1 cellular context compared by ENCODE assay signal in genomic region chr1:2194898-2195673, GRCh38.
TF ChIP-seq lines count a peak whose summit lies in the region.

No MANE protein-coding gene starts in this region.

TF ChIP-seq in K562, 482 proteins besides CTCF, POLR2A, EP300 and RAD21 (continued from another document and continues in another):
- TF ChIP-seq, protein P1, sequence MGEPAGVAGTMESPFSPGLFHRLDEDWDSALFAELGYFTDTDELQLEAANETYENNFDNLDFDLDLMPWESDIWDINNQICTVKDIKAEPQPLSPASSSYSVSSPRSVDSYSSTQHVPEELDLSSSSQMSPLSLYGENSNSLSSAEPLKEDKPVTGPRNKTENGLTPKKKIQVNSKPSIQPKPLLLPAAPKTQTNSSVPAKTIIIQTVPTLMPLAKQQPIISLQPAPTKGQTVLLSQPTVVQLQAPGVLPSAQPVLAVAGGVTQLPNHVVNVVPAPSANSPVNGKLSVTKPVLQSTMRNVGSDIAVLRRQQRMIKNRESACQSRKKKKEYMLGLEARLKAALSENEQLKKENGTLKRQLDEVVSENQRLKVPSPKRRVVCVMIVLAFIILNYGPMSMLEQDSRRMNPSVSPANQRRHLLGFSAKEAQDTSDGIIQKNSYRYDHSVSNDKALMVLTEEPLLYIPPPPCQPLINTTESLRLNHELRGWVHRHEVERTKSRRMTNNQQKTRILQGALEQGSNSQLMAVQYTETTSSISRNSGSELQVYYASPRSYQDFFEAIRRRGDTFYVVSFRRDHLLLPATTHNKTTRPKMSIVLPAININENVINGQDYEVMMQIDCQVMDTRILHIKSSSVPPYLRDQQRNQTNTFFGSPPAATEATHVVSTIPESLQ (CRISPR knock-in tag; IDR thresholded peaks at IDR 0.05) = 0 out of 2 replicates have a peak, but pooled peaks have one; percentile 87
- peak in 1 of 2 experiments; percentile 92 for TF ChIP-seq AFF1 (IDR thresholded peaks at IDR 0.05; ENCODE audit: low read depth in 1 of 2, partially characterized antibody in 2 of 2)
- no peak for TF ChIP-seq ASH1L (IDR thresholded peaks at IDR 0.05; ENCODE audit: borderline replicate concordance, low read depth, partially characterized antibody)
- no peak for TF ChIP-seq CBFA2T2 (conservative IDR thresholded peaks at IDR 0.05)
- peak; percentile 65 for TF ChIP-seq TARDBP (IDR thresholded peaks at IDR 0.05)
- TF ChIP-seq, protein P2, sequence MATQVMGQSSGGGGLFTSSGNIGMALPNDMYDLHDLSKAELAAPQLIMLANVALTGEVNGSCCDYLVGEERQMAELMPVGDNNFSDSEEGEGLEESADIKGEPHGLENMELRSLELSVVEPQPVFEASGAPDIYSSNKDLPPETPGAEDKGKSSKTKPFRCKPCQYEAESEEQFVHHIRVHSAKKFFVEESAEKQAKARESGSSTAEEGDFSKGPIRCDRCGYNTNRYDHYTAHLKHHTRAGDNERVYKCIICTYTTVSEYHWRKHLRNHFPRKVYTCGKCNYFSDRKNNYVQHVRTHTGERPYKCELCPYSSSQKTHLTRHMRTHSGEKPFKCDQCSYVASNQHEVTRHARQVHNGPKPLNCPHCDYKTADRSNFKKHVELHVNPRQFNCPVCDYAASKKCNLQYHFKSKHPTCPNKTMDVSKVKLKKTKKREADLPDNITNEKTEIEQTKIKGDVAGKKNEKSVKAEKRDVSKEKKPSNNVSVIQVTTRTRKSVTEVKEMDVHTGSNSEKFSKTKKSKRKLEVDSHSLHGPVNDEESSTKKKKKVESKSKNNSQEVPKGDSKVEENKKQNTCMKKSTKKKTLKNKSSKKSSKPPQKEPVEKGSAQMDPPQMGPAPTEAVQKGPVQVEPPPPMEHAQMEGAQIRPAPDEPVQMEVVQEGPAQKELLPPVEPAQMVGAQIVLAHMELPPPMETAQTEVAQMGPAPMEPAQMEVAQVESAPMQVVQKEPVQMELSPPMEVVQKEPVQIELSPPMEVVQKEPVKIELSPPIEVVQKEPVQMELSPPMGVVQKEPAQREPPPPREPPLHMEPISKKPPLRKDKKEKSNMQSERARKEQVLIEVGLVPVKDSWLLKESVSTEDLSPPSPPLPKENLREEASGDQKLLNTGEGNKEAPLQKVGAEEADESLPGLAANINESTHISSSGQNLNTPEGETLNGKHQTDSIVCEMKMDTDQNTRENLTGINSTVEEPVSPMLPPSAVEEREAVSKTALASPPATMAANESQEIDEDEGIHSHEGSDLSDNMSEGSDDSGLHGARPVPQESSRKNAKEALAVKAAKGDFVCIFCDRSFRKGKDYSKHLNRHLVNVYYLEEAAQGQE (CRISPR knock-in tag; IDR thresholded peaks at IDR 0.05; ENCODE audit: low read depth) = peak; percentile 76; the same call in 1 of the 2 replicates
- 0 out of 2 replicates have a peak, but pooled peaks have one; percentile 3 for TF ChIP-seq ZNF239 (CRISPR knock-in tag; IDR thresholded peaks at IDR 0.05)
- peak; percentile 58 for TF ChIP-seq POLR2B (IDR thresholded peaks at IDR 0.05; ENCODE audit: low read depth, partially characterized antibody)
- 0 out of 2 replicates have a peak, but pooled peaks have one; percentile 74 for TF ChIP-seq TGIF2 (CRISPR knock-in tag; IDR thresholded peaks at IDR 0.05)
- TF ChIP-seq ELF2 (CRISPR knock-in tag; IDR thresholded peaks at IDR 0.05) = peak; percentile 70
- TF ChIP-seq STAT6 (CRISPR knock-in tag; IDR thresholded peaks at IDR 0.05) = peak; percentile 83; the same call in 1 of the 2 replicates
- peak; percentile 70; the same call in 1 of the 2 replicates for TF ChIP-seq ETV5 (CRISPR knock-in tag; IDR thresholded peaks at IDR 0.05; ENCODE audit: low read depth)
- TF ChIP-seq RB1 (IDR thresholded peaks at IDR 0.05; ENCODE audit: low read depth) = peak; percentile 89
- peak; percentile 49; the same call in 1 of the 2 replicates for TF ChIP-seq HMGXB4 (CRISPR knock-in tag; IDR thresholded peaks at IDR 0.05)
- TF ChIP-seq TAF1 (IDR thresholded peaks at IDR 0.05; ENCODE audit: control insufficient read depth, extremely low read depth, insufficient read depth, low read length, severe bottlenecking) = peak; percentile 22
- TF ChIP-seq ZNF57 (CRISPR knock-in tag; IDR thresholded peaks at IDR 0.05) = peak; percentile 38; the same call in 1 of the 2 replicates
- peak; percentile 98 for TF ChIP-seq VEZF1 (CRISPR knock-in tag; IDR thresholded peaks at IDR 0.05)
- TF ChIP-seq ZNF518B (CRISPR knock-in tag; IDR thresholded peaks at IDR 0.05) = no peak
- TF ChIP-seq ZNF41 (CRISPR knock-in tag; conservative IDR thresholded peaks at IDR 0.05) = no peak
- peak; percentile 29 for TF ChIP-seq ZFP36 (IDR thresholded peaks at IDR 0.05; ENCODE audit: low read depth, low read length, partially characterized antibody)
- TF ChIP-seq, protein P3, sequence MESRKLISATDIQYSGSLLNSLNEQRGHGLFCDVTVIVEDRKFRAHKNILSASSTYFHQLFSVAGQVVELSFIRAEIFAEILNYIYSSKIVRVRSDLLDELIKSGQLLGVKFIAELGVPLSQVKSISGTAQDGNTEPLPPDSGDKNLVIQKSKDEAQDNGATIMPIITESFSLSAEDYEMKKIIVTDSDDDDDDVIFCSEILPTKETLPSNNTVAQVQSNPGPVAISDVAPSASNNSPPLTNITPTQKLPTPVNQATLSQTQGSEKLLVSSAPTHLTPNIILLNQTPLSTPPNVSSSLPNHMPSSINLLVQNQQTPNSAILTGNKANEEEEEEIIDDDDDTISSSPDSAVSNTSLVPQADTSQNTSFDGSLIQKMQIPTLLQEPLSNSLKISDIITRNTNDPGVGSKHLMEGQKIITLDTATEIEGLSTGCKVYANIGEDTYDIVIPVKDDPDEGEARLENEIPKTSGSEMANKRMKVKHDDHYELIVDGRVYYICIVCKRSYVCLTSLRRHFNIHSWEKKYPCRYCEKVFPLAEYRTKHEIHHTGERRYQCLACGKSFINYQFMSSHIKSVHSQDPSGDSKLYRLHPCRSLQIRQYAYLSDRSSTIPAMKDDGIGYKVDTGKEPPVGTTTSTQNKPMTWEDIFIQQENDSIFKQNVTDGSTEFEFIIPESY (CRISPR knock-in tag; IDR thresholded peaks at IDR 0.05) = peak; percentile 65; the same call in 1 of the 2 replicates
- peak; percentile 92 to 95 for TF ChIP-seq MAZ (CRISPR knock-in tag; conservative IDR thresholded peaks at IDR 0.05 in 1 of 2, IDR thresholded peaks at IDR 0.05 in 1 of 2)
- peak; percentile 40; the same call in 1 of the 2 replicates for TF ChIP-seq CREM (IDR thresholded peaks at IDR 0.05; ENCODE audit: low read depth)
- TF ChIP-seq E2F4 (CRISPR knock-in tag; IDR thresholded peaks at IDR 0.05; ENCODE audit: low read depth) = no peak
- peak; percentile 84 for TF ChIP-seq GABPB1 (CRISPR knock-in tag; IDR thresholded peaks at IDR 0.05)
- TF ChIP-seq, protein P4, sequence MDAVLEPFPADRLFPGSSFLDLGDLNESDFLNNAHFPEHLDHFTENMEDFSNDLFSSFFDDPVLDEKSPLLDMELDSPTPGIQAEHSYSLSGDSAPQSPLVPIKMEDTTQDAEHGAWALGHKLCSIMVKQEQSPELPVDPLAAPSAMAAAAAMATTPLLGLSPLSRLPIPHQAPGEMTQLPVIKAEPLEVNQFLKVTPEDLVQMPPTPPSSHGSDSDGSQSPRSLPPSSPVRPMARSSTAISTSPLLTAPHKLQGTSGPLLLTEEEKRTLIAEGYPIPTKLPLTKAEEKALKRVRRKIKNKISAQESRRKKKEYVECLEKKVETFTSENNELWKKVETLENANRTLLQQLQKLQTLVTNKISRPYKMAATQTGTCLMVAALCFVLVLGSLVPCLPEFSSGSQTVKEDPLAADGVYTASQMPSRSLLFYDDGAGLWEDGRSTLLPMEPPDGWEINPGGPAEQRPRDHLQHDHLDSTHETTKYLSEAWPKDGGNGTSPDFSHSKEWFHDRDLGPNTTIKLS (IDR thresholded peaks at IDR 0.05; ENCODE audit: borderline replicate concordance, low read depth) = peak; percentile 57; the same call in 1 of the 2 replicates
